Comparison of ENCODE assay signal across 1 cellular context in the genomic region with DNA sequence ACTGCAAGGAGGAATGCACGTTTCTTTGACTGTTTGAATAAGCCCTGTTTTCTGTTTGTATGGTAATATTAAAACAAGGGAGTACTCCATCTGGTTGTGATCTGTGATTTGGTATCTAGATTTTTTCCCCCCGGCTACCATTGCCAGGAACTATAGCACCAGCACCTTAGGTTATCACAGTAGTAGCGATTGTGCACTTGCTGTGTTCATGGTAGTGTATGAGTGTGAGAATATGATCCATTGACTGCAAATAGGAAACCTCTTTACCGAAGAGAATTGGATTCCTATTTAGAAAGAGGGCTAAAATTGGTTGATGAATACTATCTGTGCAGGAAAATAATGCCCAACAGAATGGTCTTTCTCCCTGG.
TF ChIP-seq lines count a peak whose summit lies in the region.

No MANE protein-coding gene starts in this region.

TF ChIP-seq in GM23338, 12 proteins besides CTCF, POLR2A, EP300 and RAD21 (continued from another document):
- TF ChIP-seq JUNB (IDR thresholded peaks at IDR 0.05; ENCODE audit: unreplicated experiment) = no peak
TF ChIP-seq in GM23338: peak in this region for 0.
